ENCODE assay signal across 1 cellular context in genomic region chr15:73564255-73564654, GRCh38.
TF ChIP-seq lines count a peak whose summit lies in the region.

No MANE protein-coding gene starts in this region.

TF ChIP-seq in K562, 482 proteins besides CTCF, POLR2A, EP300 and RAD21 (continued from another document and continues in another):
- no peak for TF ChIP-seq ZNF407 (IDR thresholded peaks at IDR 0.05; ENCODE audit: low read depth)
- peak; percentile 96 for TF ChIP-seq SOX6 (IDR thresholded peaks at IDR 0.05)
- no peak for TF ChIP-seq KDM4B (IDR thresholded peaks at IDR 0.05; ENCODE audit: borderline replicate concordance in 2 of 2, low read depth in 1 of 2)
- TF ChIP-seq XRCC3 (IDR thresholded peaks at IDR 0.05) = no peak
- no peak for TF ChIP-seq POLR2G (IDR thresholded peaks at IDR 0.05; ENCODE audit: low read depth, low read length)
- no peak for TF ChIP-seq BRF2 (IDR thresholded peaks at IDR 0.05; ENCODE audit: borderline replicate concordance, insufficient read depth, insufficient read length)
- TF ChIP-seq SMARCA4 (IDR thresholded peaks at IDR 0.05) = peak; percentile 58; the same call in 1 of the 2 replicates
- TF ChIP-seq MAFK (IDR thresholded peaks at IDR 0.05; ENCODE audit: low read length) = no peak
- TF ChIP-seq CREB5 (CRISPR knock-in tag; IDR thresholded peaks at IDR 0.05) = no peak
- TF ChIP-seq HDGF (IDR thresholded peaks at IDR 0.05) = no peak
- no peak for TF ChIP-seq JUN (IDR thresholded peaks at IDR 0.05; ENCODE audit: borderline replicate concordance, low read depth, low read length)
- TF ChIP-seq JUN (CRISPR knock-in tag; IDR thresholded peaks at IDR 0.05; ENCODE audit: borderline replicate concordance) = no peak
- no peak for TF ChIP-seq KAT8 (IDR thresholded peaks at IDR 0.05; ENCODE audit: low read depth)
- peak; percentile 74 for TF ChIP-seq DPF2 (IDR thresholded peaks at IDR 0.05)
- TF ChIP-seq ZBTB9 (CRISPR knock-in tag; IDR thresholded peaks at IDR 0.05) = no peak
- TF ChIP-seq RFX7 (CRISPR knock-in tag; IDR thresholded peaks at IDR 0.05) = no peak
- TF ChIP-seq ILK (tag; IDR thresholded peaks at IDR 0.05; ENCODE audit: borderline replicate concordance, low read depth) = no peak
- TF ChIP-seq FOXJ2 (tag; IDR thresholded peaks at IDR 0.05) = no peak
- TF ChIP-seq, protein P1, sequence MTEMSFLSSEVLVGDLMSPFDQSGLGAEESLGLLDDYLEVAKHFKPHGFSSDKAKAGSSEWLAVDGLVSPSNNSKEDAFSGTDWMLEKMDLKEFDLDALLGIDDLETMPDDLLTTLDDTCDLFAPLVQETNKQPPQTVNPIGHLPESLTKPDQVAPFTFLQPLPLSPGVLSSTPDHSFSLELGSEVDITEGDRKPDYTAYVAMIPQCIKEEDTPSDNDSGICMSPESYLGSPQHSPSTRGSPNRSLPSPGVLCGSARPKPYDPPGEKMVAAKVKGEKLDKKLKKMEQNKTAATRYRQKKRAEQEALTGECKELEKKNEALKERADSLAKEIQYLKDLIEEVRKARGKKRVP (CRISPR knock-in tag; IDR thresholded peaks at IDR 0.05) = no peak
- no peak for TF ChIP-seq ARHGAP35 (IDR thresholded peaks at IDR 0.05; ENCODE audit: partially characterized antibody)
- peak; percentile 75 for TF ChIP-seq MAX (CRISPR knock-in tag; IDR thresholded peaks at IDR 0.05)
- no peak for TF ChIP-seq HEY1 (CRISPR knock-in tag; IDR thresholded peaks at IDR 0.05; ENCODE audit: borderline replicate concordance)
- 0 out of 2 replicates have a peak, but pooled peaks have one; percentile 30 for TF ChIP-seq FOXP4 (CRISPR knock-in tag; IDR thresholded peaks at IDR 0.05; ENCODE audit: borderline replicate concordance)
- 0 out of 4 replicates have a peak, but pooled peaks of 1 of the 2 experiments have one; percentile 55 for TF ChIP-seq HDAC1 (IDR thresholded peaks at IDR 0.05)
- peak; percentile 55; the same call in 1 of the 2 replicates for TF ChIP-seq ZNF384 (IDR thresholded peaks at IDR 0.05; ENCODE audit: low read depth, low read length)
- 0 out of 2 replicates have a peak, but pooled peaks have one; percentile 21 for TF ChIP-seq SMC3 (conservative IDR thresholded peaks at IDR 0.05; ENCODE audit: insufficient read depth, low read depth, low read length)
- no peak for TF ChIP-seq ZNF239 (CRISPR knock-in tag; IDR thresholded peaks at IDR 0.05)
- TF ChIP-seq ETS2 (tag; IDR thresholded peaks at IDR 0.05; ENCODE audit: borderline replicate concordance, poor library complexity, severe bottlenecking) = no peak
- TF ChIP-seq, protein P2, sequence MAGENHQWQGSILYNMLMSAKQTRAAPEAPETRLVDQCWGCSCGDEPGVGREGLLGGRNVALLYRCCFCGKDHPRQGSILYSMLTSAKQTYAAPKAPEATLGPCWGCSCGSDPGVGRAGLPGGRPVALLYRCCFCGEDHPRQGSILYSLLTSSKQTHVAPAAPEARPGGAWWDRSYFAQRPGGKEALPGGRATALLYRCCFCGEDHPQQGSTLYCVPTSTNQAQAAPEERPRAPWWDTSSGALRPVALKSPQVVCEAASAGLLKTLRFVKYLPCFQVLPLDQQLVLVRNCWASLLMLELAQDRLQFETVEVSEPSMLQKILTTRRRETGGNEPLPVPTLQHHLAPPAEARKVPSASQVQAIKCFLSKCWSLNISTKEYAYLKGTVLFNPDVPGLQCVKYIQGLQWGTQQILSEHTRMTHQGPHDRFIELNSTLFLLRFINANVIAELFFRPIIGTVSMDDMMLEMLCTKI (IDR thresholded peaks at IDR 0.05; ENCODE audit: partially characterized antibody) = no peak
- no peak for TF ChIP-seq DNMT1 (IDR thresholded peaks at IDR 0.05)
- TF ChIP-seq ZNF518B (CRISPR knock-in tag; IDR thresholded peaks at IDR 0.05) = no peak
- TF ChIP-seq TAF9B (IDR thresholded peaks at IDR 0.05; ENCODE audit: partially characterized antibody) = no peak
- TF ChIP-seq, protein P3, sequence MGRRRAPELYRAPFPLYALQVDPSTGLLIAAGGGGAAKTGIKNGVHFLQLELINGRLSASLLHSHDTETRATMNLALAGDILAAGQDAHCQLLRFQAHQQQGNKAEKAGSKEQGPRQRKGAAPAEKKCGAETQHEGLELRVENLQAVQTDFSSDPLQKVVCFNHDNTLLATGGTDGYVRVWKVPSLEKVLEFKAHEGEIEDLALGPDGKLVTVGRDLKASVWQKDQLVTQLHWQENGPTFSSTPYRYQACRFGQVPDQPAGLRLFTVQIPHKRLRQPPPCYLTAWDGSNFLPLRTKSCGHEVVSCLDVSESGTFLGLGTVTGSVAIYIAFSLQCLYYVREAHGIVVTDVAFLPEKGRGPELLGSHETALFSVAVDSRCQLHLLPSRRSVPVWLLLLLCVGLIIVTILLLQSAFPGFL (CRISPR knock-in tag; IDR thresholded peaks at IDR 0.05) = no peak
- TF ChIP-seq DDX20 (tag; IDR thresholded peaks at IDR 0.05; ENCODE audit: low read depth) = no peak
- TF ChIP-seq, protein P4, sequence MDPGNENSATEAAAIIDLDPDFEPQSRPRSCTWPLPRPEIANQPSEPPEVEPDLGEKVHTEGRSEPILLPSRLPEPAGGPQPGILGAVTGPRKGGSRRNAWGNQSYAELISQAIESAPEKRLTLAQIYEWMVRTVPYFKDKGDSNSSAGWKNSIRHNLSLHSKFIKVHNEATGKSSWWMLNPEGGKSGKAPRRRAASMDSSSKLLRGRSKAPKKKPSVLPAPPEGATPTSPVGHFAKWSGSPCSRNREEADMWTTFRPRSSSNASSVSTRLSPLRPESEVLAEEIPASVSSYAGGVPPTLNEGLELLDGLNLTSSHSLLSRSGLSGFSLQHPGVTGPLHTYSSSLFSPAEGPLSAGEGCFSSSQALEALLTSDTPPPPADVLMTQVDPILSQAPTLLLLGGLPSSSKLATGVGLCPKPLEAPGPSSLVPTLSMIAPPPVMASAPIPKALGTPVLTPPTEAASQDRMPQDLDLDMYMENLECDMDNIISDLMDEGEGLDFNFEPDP (CRISPR knock-in tag; IDR thresholded peaks at IDR 0.05) = no peak
- no peak for TF ChIP-seq ZNF311 (CRISPR knock-in tag; IDR thresholded peaks at IDR 0.05)
